In genomic region chr21:35933466-35933865, GRCh38 we compare ENCODE assay signal across 8 cellular contexts.
DNase-seq lines count a peak whose midpoint lies in the region; ATAC-seq and TF ChIP-seq lines count a peak whose summit lies in the region.

No MANE protein-coding gene starts in this region.

- no peak overlapping the region for H3K4me3 Mint-ChIP-seq in chondrocyte (ENCODE audit: unreplicated experiment)

- H3K27me3 Mint-ChIP-seq in chondrocyte (ENCODE audit: low read depth): no peaks in the 10 kb centered on the region

- H3K27ac ChIP-seq in AG04450 (ENCODE audit: low read depth, low read length) (peak overlapping the region; percentile 32), lung (ENCODE audit: low read depth in 1 of 2, low read length in 1 of 2) (peak overlapping the region in 1 of 2 donors; percentile 28)

- H3K27me3 ChIP-seq in AG04450 (ENCODE audit: control insufficient read depth, insufficient read depth, low read length): no peaks in the 10 kb centered on the region
- H3K27me3 ChIP-seq in lung (ENCODE audit: control insufficient read depth, insufficient read depth): no peaks in the 10 kb centered on the region

- H3K27ac Mint-ChIP-seq in chondrocyte (ENCODE audit: unreplicated experiment): no peak overlapping the region

- H3K4me3 ChIP-seq in AG04450 (ENCODE audit: low read depth, low read length) (no peak overlapping the region), lung (no peak overlapping the region)

- POLR2A ChIA-PET in AG04450 (lab: Yijun Ruan, JAX): interaction anchor here (0.6 to 0.7 kb wide), 3 partner anchors 65 to 349 kb away, joined by 3 to 8 read pairs (median 3); no protein-coding TSS in a partner anchor

- no peaks in the 10 kb centered on the region for H3K4me1 ChIP-seq in lung (ENCODE audit: control insufficient read depth in 2 of 2, insufficient read depth in 2 of 2, low read length in 2 of 2)

- H3K9me3 Mint-ChIP-seq in chondrocyte (ENCODE audit: low read depth): no peaks in the 10 kb centered on the region

- no peaks in the 10 kb centered on the region for H3K36me3 Mint-ChIP-seq in chondrocyte (ENCODE audit: low read depth)

- peak; percentile 67 for ATAC-seq in lung (ENCODE audit: insufficient read depth, low FRiP score)
- ATAC-seq in GM19395 (IDR thresholded peaks at IDR 0.05; ENCODE audit: unreplicated experiment): no peak

- TF ChIP-seq CTCF in AG04450 (IDR thresholded peaks at IDR 0.05; ENCODE audit: low read depth, low read length) (peak; percentile 49), chondrocyte (IDR thresholded peaks at IDR 0.05) (peak; percentile 78), lung (IDR thresholded peaks at IDR 0.05; ENCODE audit: control extremely low read depth, extremely low read depth) (no peak)

- CTCF ChIA-PET in AG04450 (lab: Charles Lee): interaction anchor here (0.6 to 1.8 kb wide), 7 partner anchors 13 to 1241 kb away, joined by 3 to 5 read pairs (median 4); no protein-coding TSS in a partner anchor

- no peaks in the 10 kb centered on the region for H3K4me1 Mint-ChIP-seq in chondrocyte (ENCODE audit: low read depth)

- DNase-seq in AG04450 (ENCODE audit: low read depth, low spot score) (no peak), M059J (ENCODE audit: low read depth) (peak; percentile 94), chondrocyte (ENCODE audit: low spot score) (no peak), lung (ENCODE audit: low spot score) (peak; percentile 42), COLO668 (lab: John Stamatoyannopoulos, UW; ENCODE audit: unreplicated experiment) (no peak), NCI-H146 (lab: John Stamatoyannopoulos, UW) (no peak)
- DNase-seq in stimulated activated naive CD4-positive, alpha-beta T cell (lab: John Stamatoyannopoulos, UW): no peak

- WGBS in lung, 2 donors: 20 to 34% methylated on average over 3 of the region's 3 CpGs

- no peaks in the 10 kb centered on the region for H3K36me3 ChIP-seq in lung (ENCODE audit: control insufficient read depth in 2 of 2, insufficient read depth in 2 of 2, low read length in 2 of 2)

- H3K9me3 ChIP-seq in AG04450 (ENCODE audit: control insufficient read depth, insufficient read depth, low read length): no peaks in the 10 kb centered on the region
- no peaks in the 10 kb centered on the region for H3K9me3 ChIP-seq in lung (ENCODE audit: control insufficient read depth in 2 of 2, insufficient read depth in 1 of 2, low read length in 1 of 2)

Comparison
In these comparisons a context has a peak if more than half of its experiments do, and no peak if none do; other contexts are left out.
1. DNase-seq: peak in M059J (single experiment) and lung (single experiment); none in AG04450 (single experiment), chondrocyte (single experiment), COLO668 (single experiment), NCI-H146 (single experiment) and stimulated activated naive CD4-positive, alpha-beta T cell (0 of 6).